In the genomic region with DNA sequence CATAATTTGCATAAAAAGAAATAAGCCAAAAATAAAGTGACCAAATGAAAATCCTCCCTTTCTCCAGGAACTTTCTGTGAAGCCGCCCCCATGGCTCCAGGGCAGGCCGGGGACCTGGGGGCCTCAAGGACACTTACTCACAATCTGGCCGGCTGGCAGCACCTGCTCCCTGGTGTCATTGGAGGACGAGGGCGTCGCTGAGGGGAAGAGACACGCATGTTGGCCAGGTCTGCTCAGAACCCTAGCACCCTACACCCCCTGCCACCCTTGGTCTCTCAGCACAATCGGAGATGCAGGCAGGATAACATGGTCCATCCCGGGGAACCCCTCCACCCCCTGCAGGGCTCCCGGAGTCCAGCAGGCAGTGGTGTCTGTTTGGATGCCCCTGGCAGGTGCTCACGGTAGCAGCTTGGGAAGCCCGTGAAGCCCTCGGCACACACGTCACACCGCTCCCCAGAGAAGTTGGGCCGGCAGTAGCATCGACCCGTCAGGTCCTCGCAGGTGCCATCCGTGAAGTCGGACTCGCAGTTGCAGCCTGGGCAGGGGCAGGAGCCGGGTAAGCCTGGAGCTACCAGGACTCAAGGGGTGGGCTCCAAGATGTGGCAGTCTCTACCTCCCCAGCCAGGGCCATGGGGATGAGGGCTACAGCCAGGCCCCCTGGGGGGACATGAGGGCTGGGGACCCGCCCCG, we compare ENCODE assay signal across 22 cellular contexts. TPM values are rescaled to one million over a fixed set of nuclear protein-coding genes. Genes with fewer than 3 reads are reported as not detected.
DNase-seq lines count a peak whose midpoint lies in the region; ATAC-seq and TF ChIP-seq lines count a peak whose summit lies in the region.
"Had no signal": no experiment of that assay in that cellular context is flagged by ENCODE, and none has a peak within 500 bp of the region (broad histone marks: within the 10 kb centered on the region; RNA-seq: fewer than 3 reads in every experiment).

No MANE protein-coding gene starts in this region.

- no peak overlapping the region for H2BK5ac ChIP-seq in neuronal stem cell (ENCODE audit: low read length)

- H3K18ac ChIP-seq in neuronal stem cell (ENCODE audit: low read length) = no peak overlapping the region

- no peak overlapping the region for H3K27ac ChIP-seq in GM23338 (ENCODE audit: low read depth)
- H3K27ac ChIP-seq in neuronal stem cell (replicated peaks; ENCODE audit: low read length) = no peak overlapping the region
- H3K27ac ChIP-seq: SK-N-MC had no signal

- H3K27me3 Mint-ChIP-seq in GM23338 (ENCODE audit: insufficient read depth, low read depth, poor library complexity) (peaks cover 14% of the 10 kb centered on the region), osteocyte (ENCODE audit: unreplicated experiment) (no peaks in the 10 kb centered on the region)

- H3K23ac ChIP-seq in neuronal stem cell (ENCODE audit: low read depth, low read length, poor library complexity) = no peak overlapping the region

- H3K14ac ChIP-seq in neuronal stem cell (ENCODE audit: low read length) = no peak overlapping the region

- TF ChIP-seq CTCF in GM23338 (conservative IDR thresholded peaks at IDR 0.05; ENCODE audit: low read depth in 2 of 2) = no peak
- peak; percentile 2 for TF ChIP-seq CTCF in fibroblast of villous mesenchyme (IDR thresholded peaks at IDR 0.05; ENCODE audit: insufficient read depth, low read depth, low read length)
- no peak for TF ChIP-seq CTCF in omental fat pad (IDR thresholded peaks at IDR 0.05)
- TF ChIP-seq CTCF in osteocyte (IDR thresholded peaks at IDR 0.05) = no peak

- H2AFZ ChIP-seq in GM23338 (no peak overlapping the region), neuronal stem cell (ENCODE audit: low read length) (no peak overlapping the region)

- H3K4me1 ChIP-seq in GM23338 (ENCODE audit: insufficient read depth) = no peaks in the 10 kb centered on the region
- H3K4me1 ChIP-seq in neuronal stem cell (ENCODE audit: control insufficient read depth in 2 of 2, insufficient read depth in 1 of 2, low read depth in 1 of 2, low read length in 2 of 2) = no peaks in the 10 kb centered on the region

- no peak overlapping the region for H3K27ac Mint-ChIP-seq in GM23338
- no peak overlapping the region for H3K27ac Mint-ChIP-seq in osteocyte (ENCODE audit: unreplicated experiment)

- DNase-seq in Right ventricle myocardium inferior (ENCODE audit: missing footprints) (peak; percentile 52), Right ventricle myocardium superior (no peak), GM23338 (ENCODE audit: low spot score) (no peak), fibroblast of villous mesenchyme (ENCODE audit: low read depth) (no peak), neuronal stem cell (ENCODE audit: low spot score) (no peak), omental fat pad (ENCODE audit: low spot score) (no peak), osteocyte (ENCODE audit: extremely low spot score, unreplicated experiment) (no peak)
- no peak for DNase-seq in stimulated activated CD4-positive, alpha-beta T cell treated with anti-CD3 and anti-CD28 coated beads, Interleukin-4, amount 100 ng/mL, for 4 hours
- DNase-seq: 8988T, DMS79 treated with DMSO at 0.1 percent for 48 hours, GOT3, HCEC 1CT, IMR-90, NCI-H1105, NCI-H146, NCI-H2029, NCI-H226, NCI-H510A treated with DMSO at 0.1 percent for 48 hours, OCI-M1, SHP77 treated with DMSO at 0.1 percent for 48 hours had no signal

- peak overlapping the region; percentile 60 for H3K9ac ChIP-seq in neuronal stem cell (ENCODE audit: low read depth, low read length, poor library complexity)

- H4K8ac ChIP-seq in neuronal stem cell (ENCODE audit: low read depth, low read length) = peak overlapping the region; percentile 17

- H3K4ac ChIP-seq in neuronal stem cell (ENCODE audit: low read length) = no peak overlapping the region

- H2BK120ac ChIP-seq in neuronal stem cell (ENCODE audit: low read depth, low read length) = no peak overlapping the region

- H3K9me3 ChIP-seq in neuronal stem cell (replicated peaks in 1 of 2; ENCODE audit: control insufficient read depth in 2 of 2, insufficient read depth in 1 of 2, low read depth in 1 of 2, low read length in 2 of 2) = peaks cover 3 to 6% of the 10 kb centered on the region in 2 donors

- H3K79me2 ChIP-seq in GM23338 (replicated peaks; ENCODE audit: insufficient read depth) = peaks cover 13% of the 10 kb centered on the region; the same call in 1 of the 2 replicates

- H2BK15ac ChIP-seq in neuronal stem cell (ENCODE audit: low read length) = no peak overlapping the region

- H3K4me2 ChIP-seq in GM23338 (no peak overlapping the region), neuronal stem cell (ENCODE audit: insufficient read depth, low read length, poor library complexity, severe bottlenecking) (no peak overlapping the region)

- H3K9me2 ChIP-seq in GM23338 (ENCODE audit: insufficient read depth) = no peaks in the 10 kb centered on the region

- H4K20me1 ChIP-seq in GM23338 (replicated peaks; ENCODE audit: insufficient read depth) = no peaks in the 10 kb centered on the region; the same call in 1 of the 2 replicates

- peaks cover 81% of the 10 kb centered on the region for H3K36me3 Mint-ChIP-seq in GM23338 (ENCODE audit: low read depth)
- H3K36me3 Mint-ChIP-seq in osteocyte (ENCODE audit: unreplicated experiment) = peaks cover 31% of the 10 kb centered on the region

- peaks cover 3% of the 10 kb centered on the region for H3K79me1 ChIP-seq in neuronal stem cell (ENCODE audit: low read depth, low read length)

- peak overlapping the region; percentile 37 for H2AK5ac ChIP-seq in neuronal stem cell (ENCODE audit: low read depth, low read length)

- no CpG with 5 or more reads among the region's 25 CpGs for WGBS in neuronal stem cell (ENCODE audit: extremely low coverage in 2 of 2, insufficient read length in 2 of 2, insufficient replicate concordance in 1 of 2), 2 donors

- H4K91ac ChIP-seq in neuronal stem cell (ENCODE audit: low read depth, low read length, poor library complexity) = no peak overlapping the region

- H3K4me3 ChIP-seq in GM23338 (no peak overlapping the region), fibroblast of villous mesenchyme (ENCODE audit: low read depth, low read length) (no peak overlapping the region), neuronal stem cell (ENCODE audit: low read length in 2 of 2) (no peak overlapping the region)
- H3K4me3 ChIP-seq: GM12878, SK-N-MC had no signal

- ATAC-seq in Right ventricle myocardium inferior = no peak
- no peak for ATAC-seq in Right ventricle myocardium superior (ENCODE audit: poor library complexity)
- peak; percentile 27; the same call in 2 of the 3 replicates for ATAC-seq in GM23338
- no peak for ATAC-seq in omental fat pad (ENCODE audit: low FRiP score)
- ATAC-seq: GM12878 had no signal

- H3K4me3 Mint-ChIP-seq in GM23338 = no peak overlapping the region
- H3K4me3 Mint-ChIP-seq in osteocyte (ENCODE audit: unreplicated experiment) = no peak overlapping the region

- H3K36me3 ChIP-seq in GM23338 (ENCODE audit: insufficient read depth) (peaks cover 37% of the 10 kb centered on the region), neuronal stem cell (replicated peaks in 1 of 2; ENCODE audit: control insufficient read depth in 2 of 2, insufficient read depth in 2 of 2, low read length in 2 of 2) (peaks cover 32 to 48% of the 10 kb centered on the region in 2 donors)

- peaks cover 30% of the 10 kb centered on the region for H3F3A ChIP-seq in GM23338 (replicated peaks; ENCODE audit: low read depth)

- H2BK12ac ChIP-seq in neuronal stem cell (ENCODE audit: low read length) = no peak overlapping the region

- no peaks in the 10 kb centered on the region for H3K27me3 ChIP-seq in GM23338 (ENCODE audit: insufficient read depth)
- no peaks in the 10 kb centered on the region for H3K27me3 ChIP-seq in neuronal stem cell (ENCODE audit: control insufficient read depth in 3 of 3, insufficient read depth in 3 of 3, low read depth in 1 of 3, low read length in 3 of 3)

- intact Hi-C loops in Right ventricle myocardium inferior (cut with DNase I) (loop anchor here (5.0 kb wide), 1 partner anchor 39 kb away; no protein-coding TSS in a partner anchor), Right ventricle myocardium superior (cut with DNase I) (no loop called here)

- peaks cover 24% of the 10 kb centered on the region for H3K9me3 Mint-ChIP-seq in GM23338
- no peaks in the 10 kb centered on the region for H3K9me3 Mint-ChIP-seq in osteocyte (ENCODE audit: unreplicated experiment)

- peaks cover 5% of the 10 kb centered on the region; the same call in 2 of the 3 replicates for H3K4me1 Mint-ChIP-seq in GM23338
- peaks cover 4% of the 10 kb centered on the region for H3K4me1 Mint-ChIP-seq in osteocyte (ENCODE audit: unreplicated experiment)

TF ChIP-seq in GM23338, 12 proteins besides CTCF, POLR2A, EP300 and RAD21 (continues in another document):
- TF ChIP-seq EZH2phosphoT487 (IDR thresholded peaks at IDR 0.05; ENCODE audit: unreplicated experiment) (no peak), ZNF114 (CRISPR knock-in tag; IDR thresholded peaks at IDR 0.05) (no peak), NANOG (IDR thresholded peaks at IDR 0.05; ENCODE audit: borderline replicate concordance) (no peak)

RNA-seq across cellular contexts. Expression of gene LAMA5, which starts 21.3 kb away (rescaled TPM):
- total RNA-seq in Right ventricle myocardium inferior = 89.3 TPM
- 79.6 TPM for total RNA-seq in Right ventricle myocardium superior
- total RNA-seq in GM23338 (2014; rRNA removed; shearing (Covaris generic)) = 215 and 298 TPM in 2 replicates
- polyA plus RNA-seq in GM23338 (2016; fragmentation: Nextera tagmentation; extraction: Ambion mirVana) = 192 and 201 TPM in 2 replicates
- total RNA-seq in fibroblast of villous mesenchyme = 35.1 and 55.3 TPM in 2 replicates
- 59.5 TPM for polyA plus RNA-seq in neuronal stem cell (2013, experiment 1 of 2)
- polyA plus RNA-seq in neuronal stem cell (2013, experiment 2 of 2) = 57.4 TPM
- total RNA-seq in omental fat pad = 100 to 1,000 TPM in 1 of 4 donors, 10 to 100 TPM in 3; 45.5 to 115 (median 62.5) TPM
- 201 and 204 TPM in 2 replicates for total RNA-seq in osteocyte

RNA-seq across cellular contexts. Expression of gene RPS21, which starts 41.1 kb away (rescaled TPM):
- total RNA-seq in Right ventricle myocardium inferior = 782 TPM
- 732 TPM for total RNA-seq in Right ventricle myocardium superior
- total RNA-seq in GM23338 (2014; rRNA removed; shearing (Covaris generic)) = 759 and 964 TPM in 2 replicates
- polyA plus RNA-seq in GM23338 (2016; fragmentation: Nextera tagmentation; extraction: Ambion mirVana) = 2,298 and 2,471 TPM in 2 replicates
- 357 and 457 TPM in 2 replicates for total RNA-seq in fibroblast of villous mesenchyme
- polyA plus RNA-seq in neuronal stem cell (2013, experiment 1 of 2) = 3,158 TPM
- 3,117 TPM for polyA plus RNA-seq in neuronal stem cell (2013, experiment 2 of 2)
- 1,000 to 10,000 TPM; 1,582 to 2,182 (median 2,056) TPM for total RNA-seq in omental fat pad
- 1,013 and 1,039 TPM in 2 replicates for total RNA-seq in osteocyte

RNA-seq across cellular contexts. Expression of gene ADRM1, which starts 43.0 kb away (rescaled TPM):
- total RNA-seq in Right ventricle myocardium inferior (73.9 TPM), Right ventricle myocardium superior (68.5 TPM), fibroblast of villous mesenchyme (111 and 138 TPM in 2 replicates), omental fat pad (100 to 1,000 TPM in 3 of 4 donors, 10 to 100 TPM in 1; 97.7 to 164 (median 111) TPM), osteocyte (82.6 and 83.9 TPM in 2 replicates)
- total RNA-seq in GM23338 (2014; rRNA removed; shearing (Covaris generic)) = 223 and 243 TPM in 2 replicates
- 206 and 224 TPM in 2 replicates for polyA plus RNA-seq in GM23338 (2016; fragmentation: Nextera tagmentation; extraction: Ambion mirVana)
- 69.1 TPM for polyA plus RNA-seq in neuronal stem cell (2013, experiment 1 of 2)
- polyA plus RNA-seq in neuronal stem cell (2013, experiment 2 of 2) = 69.0 TPM
